Comparison of ENCODE assay signal across 18 cellular contexts in the genomic region with DNA sequence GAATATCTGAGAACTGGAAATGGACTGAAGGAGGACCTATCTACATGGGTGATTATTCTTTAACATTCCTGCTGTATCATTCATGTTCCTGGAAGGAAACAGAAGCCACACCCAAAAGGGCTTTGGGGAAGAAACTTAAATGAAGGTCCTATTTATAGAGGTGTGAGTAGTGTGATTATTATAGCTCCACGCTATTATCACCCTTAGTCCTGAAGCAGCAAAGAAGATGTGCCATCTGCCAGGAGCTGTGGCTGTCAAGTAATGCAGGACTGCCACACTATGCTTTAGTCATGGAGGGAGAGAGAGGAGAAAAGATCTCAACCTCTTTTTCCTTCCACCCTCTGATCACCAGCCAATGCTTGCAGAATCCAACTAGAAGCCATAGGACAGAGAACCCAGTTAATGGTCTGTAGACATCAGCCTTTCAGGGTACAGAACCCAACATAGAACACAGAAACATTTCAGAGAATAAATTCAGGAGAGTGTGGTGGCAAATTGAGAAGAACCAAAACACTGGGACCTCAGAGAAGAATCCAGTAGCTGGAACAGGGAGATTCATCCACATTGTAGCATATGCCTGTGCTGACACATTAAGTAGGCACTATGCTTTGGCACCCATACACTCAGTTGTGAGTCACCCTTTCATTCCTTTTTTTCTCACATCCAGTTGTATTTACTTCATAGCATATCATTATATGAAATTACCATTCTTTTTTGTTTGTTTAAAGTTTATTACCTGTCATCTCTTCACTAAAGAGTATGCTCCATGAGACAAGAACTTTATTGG. TPM values are rescaled to one million over a fixed set of nuclear protein-coding genes. Genes with fewer than 3 reads are reported as not detected.
DNase-seq lines count a peak whose midpoint lies in the region; TF ChIP-seq lines count a peak whose summit lies in the region.
"Had no signal": no experiment of that assay in that cellular context is flagged by ENCODE, and none has a peak within 500 bp of the region (broad histone marks: within the 10 kb centered on the region; RNA-seq: fewer than 3 reads in every experiment).

No MANE protein-coding gene starts in this region.

- H3K4me1 ChIP-seq in ascending aorta (peaks cover 0 to 13% of the 10 kb centered on the region in 2 donors), BE2C (no peaks in the 10 kb centered on the region), SJCRH30 (no peaks in the 10 kb centered on the region; the same call in 1 of the 2 replicates), PC-9 (replicated peaks; ENCODE audit: insufficient read depth) (no peaks in the 10 kb centered on the region)

- H3F3A ChIP-seq in PC-9 (ENCODE audit: insufficient read depth, low read depth), result no peaks in the 10 kb centered on the region

- in situ Hi-C loops in GM13977 (cut with MboI; ENCODE audit: low pct_unique_long_range_greater_than_20kb, low sequenced_read_pairs, unreplicated experiment), result no loop called here

- POLR2A ChIA-PET in PC-9 (lab: Charles Lee; ENCODE audit: unreplicated experiment), result no interaction called here

- no peaks in the 10 kb centered on the region for H3K79me2 ChIP-seq in PC-9 (ENCODE audit: low read depth)

- H3K9me3 ChIP-seq in ascending aorta (no peaks in the 10 kb centered on the region), BE2C (no peaks in the 10 kb centered on the region), SJCRH30 (replicated peaks) (no peaks in the 10 kb centered on the region), PC-9 (ENCODE audit: insufficient read depth, low read depth) (no peaks in the 10 kb centered on the region)
- H3K9me3 ChIP-seq: thyroid gland had no signal

- H4K20me1 ChIP-seq in PC-9 (ENCODE audit: insufficient read depth), result no peaks in the 10 kb centered on the region

- CTCF ChIA-PET in PC-9 (lab: Charles Lee), result no interaction called here

- H3K9me2 ChIP-seq in PC-9 (ENCODE audit: insufficient read depth), result no peaks in the 10 kb centered on the region; the same call in 1 of the 2 replicates

- H3K36me3 ChIP-seq in ascending aorta (no peaks in the 10 kb centered on the region), BE2C (no peaks in the 10 kb centered on the region), SJCRH30 (no peaks in the 10 kb centered on the region), PC-9 (ENCODE audit: low read depth) (no peaks in the 10 kb centered on the region)
- H3K36me3 ChIP-seq: thyroid gland had no signal

- H2AFZ ChIP-seq in PC-9, result no peak overlapping the region

- no peak overlapping the region for H3K4me2 ChIP-seq in PC-9

- TF ChIP-seq CTCF in ascending aorta (IDR thresholded peaks at IDR 0.05) (no peak), fibroblast of the aortic adventitia (IDR thresholded peaks at IDR 0.05; ENCODE audit: insufficient read depth, low read length) (no peak), BE2C (IDR thresholded peaks at IDR 0.05; ENCODE audit: low read depth, low read length) (no peak), GM13977 (IDR thresholded peaks at IDR 0.05; ENCODE audit: extremely low read depth, insufficient read depth, missing control alignments) (no peak), PC-9 (conservative IDR thresholded peaks at IDR 0.05) (no peak)

- DNase-seq in HPDE6-E6E7 (ENCODE audit: extremely low spot score) (peak; percentile 12), ascending aorta (ENCODE audit: low spot score in 2 of 2) (no peak), fibroblast of the aortic adventitia (ENCODE audit: low read depth) (peak; percentile 63), renal cortical epithelial cell (ENCODE audit: low read depth) (peak; percentile 67), BE2C (no peak), GM13977 (ENCODE audit: low spot score) (no peak), SJCRH30 (no peak), PC-9 (no peak)
- DNase-seq: activated CD4-positive, alpha-beta T cell treated with anti-CD3 and anti-CD28 coated beads for 4 hours; cortex of kidney; DMS79; foreskin melanocyte; immature natural killer cell; NCI-H187; NCI-H524 treated with DMSO at 0.1 percent for 48 hours; T-helper 2 cell; thyroid gland had no signal

- no TSS peak for BruUV-seq in PC-9 (replicated peaks; lab: Mats Ljungman, UMichigan)

- H3K27me3 ChIP-seq in ascending aorta (no peaks in the 10 kb centered on the region), BE2C (no peaks in the 10 kb centered on the region), SJCRH30 (no peaks in the 10 kb centered on the region), PC-9 (ENCODE audit: insufficient read depth, low read depth) (no peaks in the 10 kb centered on the region)
- H3K27me3 ChIP-seq: thyroid gland had no signal

- peak overlapping the region; percentile 56 to 70 for H3K27ac ChIP-seq in ascending aorta
- H3K27ac ChIP-seq in SJCRH30, result no peak overlapping the region
- H3K27ac ChIP-seq in PC-9, result no peak overlapping the region
- H3K27ac ChIP-seq: C4-2B, thyroid gland had no signal

- H3K4me3 ChIP-seq in ascending aorta (no peak overlapping the region), fibroblast of the aortic adventitia (ENCODE audit: low read depth, low read length) (no peak overlapping the region), BE2C (ENCODE audit: low read depth, low read length) (no peak overlapping the region), SJCRH30 (no peak overlapping the region), PC-9 (no peak overlapping the region)
- H3K4me3 ChIP-seq: thyroid gland had no signal

- intact Hi-C loops in ascending aorta (cut with DNase I) (loop anchor here (5.0 to 10.0 kb wide), 3 partner anchors 72 to 363 kb away; a partner anchor contains a TSS), PC-9 (cut with micrococcal nuclease; ENCODE audit: unreplicated experiment) (loop anchor here (5.0 kb wide), 3 partner anchors 63 to 638 kb away; no protein-coding TSS in a partner anchor)

RNA-seq across cellular contexts. Expression of a gene that starts 21.0 kb away (rescaled TPM):
- 7.9 TPM for total RNA-seq in ascending aorta
- total RNA-seq in fibroblast of the aortic adventitia (ENCODE audit: low replicate concordance), result 1.4 and 3.4 TPM in 2 replicates
- total RNA-seq in renal cortical epithelial cell, result 13.0 and 35.2 TPM in 2 replicates
- not detected for polyA plus RNA-seq in BE2C (2012; ENCODE audit: insufficient read depth, insufficient read length, low read depth)
- total RNA-seq in SJCRH30 (2014; rRNA removed; shearing (Covaris generic)), result 0.41 and 0.65 TPM in 2 replicates
- not detected in 2 replicates for total RNA-seq in PC-9 (2021)
- polyA plus RNA-seq: immature natural killer cell had no signal

Comparison
In these comparisons a context has a peak if more than half of its experiments do, and no peak if none do; other contexts are left out.
1. DNase-seq: peak in HPDE6-E6E7 (single experiment), fibroblast of the aortic adventitia (single experiment) and renal cortical epithelial cell (single experiment); none in ascending aorta (0 of 2), BE2C (single experiment), GM13977 (single experiment), SJCRH30 (0 of 2) and PC-9 (0 of 2).
2. H3K27ac ChIP-seq: peak in ascending aorta (2 of 2); none in SJCRH30 (single experiment) and PC-9 (single experiment).